Comparison of ENCODE assay signal across 11 cellular contexts in the genomic region with DNA sequence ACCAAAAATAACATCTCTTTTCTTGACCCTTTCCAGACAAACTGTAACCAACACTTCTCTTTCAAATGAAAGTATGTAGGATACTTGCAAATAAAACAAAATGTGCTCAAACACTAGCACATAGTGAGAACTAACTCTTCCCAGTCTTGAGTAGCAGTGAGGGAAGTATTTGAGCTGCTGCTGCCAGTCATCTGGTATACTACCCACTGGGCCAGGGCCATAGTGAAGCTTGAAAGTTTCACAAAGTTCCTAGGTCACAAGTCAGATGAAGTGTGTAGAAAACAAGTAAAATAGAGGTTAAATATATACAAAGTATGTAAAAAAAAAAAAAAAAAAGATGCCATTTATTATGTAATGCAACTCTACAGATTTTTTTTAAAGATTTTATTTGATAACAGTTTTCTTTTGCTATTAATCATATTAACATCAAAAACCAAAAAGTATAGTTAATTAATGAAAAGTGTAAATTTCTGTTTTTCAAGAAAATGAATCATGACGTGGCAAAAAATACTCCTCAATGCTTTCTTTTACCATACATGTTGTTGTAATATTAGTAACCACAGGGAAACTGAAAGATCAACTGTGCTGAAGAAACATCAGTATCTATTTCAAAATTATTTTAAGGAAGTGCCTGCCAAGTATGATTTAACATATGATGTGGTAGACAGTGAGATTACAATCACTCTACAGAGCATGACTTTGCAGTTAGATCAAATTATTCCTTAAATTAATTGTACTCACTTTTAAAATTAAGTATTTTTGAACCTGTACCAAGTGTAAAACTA.
DNase-seq lines count a peak whose midpoint lies in the region; ATAC-seq and TF ChIP-seq lines count a peak whose summit lies in the region.
"Had no signal": no experiment of that assay in that cellular context is flagged by ENCODE, and none has a peak within 500 bp of the region (broad histone marks: within the 10 kb centered on the region; RNA-seq: fewer than 3 reads in every experiment).

No MANE protein-coding gene starts in this region.

- peaks cover 51% of the 10 kb centered on the region for H3K9me3 Mint-ChIP-seq in nephron progenitor cell

- H3K4me1 Mint-ChIP-seq in nephron progenitor cell, result no peaks in the 10 kb centered on the region

- peaks cover 16% of the 10 kb centered on the region for H3K27me3 Mint-ChIP-seq in nephron progenitor cell (ENCODE audit: low read depth, poor library complexity)

- peaks cover 11% of the 10 kb centered on the region for H3K36me3 Mint-ChIP-seq in nephron progenitor cell (ENCODE audit: low read depth)

- H3K27ac Mint-ChIP-seq in nephron progenitor cell, result no peak overlapping the region
- H3K27ac Mint-ChIP-seq: stimulated activated naive CD8-positive, alpha-beta T cell treated with anti-CD3 and anti-CD28 coated beads, Interleukin-15, Interleukin-2, amounts not matched to agents 100 ng/mL and 50 ng/mL, for 24 hours had no signal

- no peak for TF ChIP-seq CTCF in nephron progenitor cell (IDR thresholded peaks at IDR 0.05)

- DNase-seq in AML-193 (lab: John Stamatoyannopoulos, UW) (peak; percentile 86 to 88), SIG-M5 (lab: John Stamatoyannopoulos, UW) (peak; percentile 93), HuH-7.5 (ENCODE audit: low spot score) (no peak), nephron progenitor cell (no peak)
- no peak for DNase-seq in activated T-cell treated with anti-CD3 and anti-CD28 coated beads, Interleukin-2, amount 50 U/mL, for 48 hours
- DNase-seq in stimulated activated CD8-positive, alpha-beta memory T cell treated with anti-CD3 and anti-CD28 coated beads, Interleukin-4, amount 100 ng/mL, for 48 hours, result no peak
- DNase-seq: GOT3, nucleus accumbens had no signal

- H3K4me3 Mint-ChIP-seq in nephron progenitor cell, result no peak overlapping the region
- H3K4me3 Mint-ChIP-seq: stimulated activated naive CD8-positive, alpha-beta T cell treated with anti-CD3 and anti-CD28 coated beads, Interleukin-15, Interleukin-2, amounts not matched to agents 100 ng/mL and 50 ng/mL, for 24 hours had no signal

- peak; percentile 88 for ATAC-seq in GM19452 (IDR thresholded peaks at IDR 0.05; ENCODE audit: unreplicated experiment)
- ATAC-seq in HG03135 (IDR thresholded peaks at IDR 0.05; ENCODE audit: unreplicated experiment), result peak; percentile 76

Comparison
In these comparisons a context has a peak if more than half of its experiments do, and no peak if none do; other contexts are left out.
1. DNase-seq: peak in AML-193 (2 of 2) and SIG-M5 (single experiment); none in activated T-cell treated with anti-CD3 and anti-CD28 coated beads, Interleukin-2, amount 50 U/mL, for 48 hours (0 of 2), stimulated activated CD8-positive, alpha-beta memory T cell treated with anti-CD3 and anti-CD28 coated beads, Interleukin-4, amount 100 ng/mL, for 48 hours (single experiment), HuH-7.5 (single experiment) and nephron progenitor cell (single experiment).